In genomic region chr9:118017607-118018122, GRCh38 we compare ENCODE assay signal across 29 cellular contexts.
"Had no signal": no experiment of that assay in that cellular context is flagged by ENCODE, and none has a peak within 500 bp of the region (broad histone marks: within the 10 kb centered on the region; RNA-seq: fewer than 3 reads in every experiment).

No MANE protein-coding gene starts in this region.

- H3K4me3 ChIP-seq: heart right ventricle, hepatocyte, lower lobe of right lung, neural progenitor cell, ovary, right atrium auricular region, skin epidermis, suprapubic skin, thoracic aorta, tibial artery, uterus had no signal

- H3K36me3 Mint-ChIP-seq: naive B cell, natural killer cell, neural progenitor cell had no signal

- H3K27me3 Mint-ChIP-seq: progenitor cell of endocrine pancreas had no signal

- H3K4me3 Mint-ChIP-seq: naive B cell, natural killer cell, nephron progenitor cell, neural progenitor cell had no signal

- H3K36me3 ChIP-seq: heart right ventricle, lower lobe of right lung, neural progenitor cell, ovary, right atrium auricular region, suprapubic skin, thoracic aorta, tibial artery, uterus had no signal

- H3K27ac ChIP-seq: heart right ventricle, hepatocyte, lower lobe of right lung, neural progenitor cell, ovary, right atrium auricular region, skin epidermis, suprapubic skin, thoracic aorta, tibial artery, uterus had no signal

- DNase-seq: heart right ventricle; islet precursor cell; kidney glomerular epithelial cell; left cardiac atrium; left ventricle myocardium superior; lower lobe of right lung; mammary epithelial cell; mesenchymal stem cell; naive B cell; natural killer cell; nephron progenitor cell; ovary; stimulated activated CD4-positive, alpha-beta T cell treated with anti-CD3 and anti-CD28 coated beads, Interleukin-12 subunit alpha, Interleukin-12 subunit beta, amount 100 ng/mL, for 4 hours; stimulated activated CD4-positive, alpha-beta T cell treated with anti-CD3 and anti-CD28 coated beads, Interleukin-15, amount 100 ng/mL, for 24 hours; stimulated activated CD4-positive, alpha-beta T cell treated with anti-CD3 and anti-CD28 coated beads, Interleukin-2, amount 100 ng/mL, for 24 hours; stimulated activated CD4-positive, alpha-beta T cell treated with anti-CD3 and anti-CD28 coated beads, Interleukin-4, amount 100 ng/mL, for 1 hour; stimulated activated naive CD4-positive, alpha-beta T cell treated with Interleukin-2 at 50 U/mL for 16 hours; tibial artery; trophoblast cell; uterus had no signal

- H3K27ac Mint-ChIP-seq: naive B cell, natural killer cell, nephron progenitor cell, neural progenitor cell, progenitor cell of endocrine pancreas had no signal

- H3K4me1 ChIP-seq: heart right ventricle, lower lobe of right lung, neural progenitor cell, right atrium auricular region, suprapubic skin, tibial artery, uterus had no signal

- ATAC-seq: heart right ventricle, left cardiac atrium, left lobe of liver, left ventricle myocardium superior, natural killer cell, sciatic nerve had no signal

- H3K9ac ChIP-seq: neural progenitor cell had no signal

- H3K4me2 ChIP-seq: hepatocyte, neural progenitor cell had no signal

- H3K27me3 ChIP-seq: heart right ventricle, hepatocyte, neural progenitor cell, ovary, right atrium auricular region, suprapubic skin, tibial artery, uterus had no signal

- H3K4me1 Mint-ChIP-seq: naive B cell, natural killer cell, nephron progenitor cell, neural progenitor cell had no signal

- H3K9me3 ChIP-seq: lower lobe of right lung, ovary, right atrium auricular region, suprapubic skin, thoracic aorta, tibial artery, uterus had no signal

- H2AFZ ChIP-seq: hepatocyte, neural progenitor cell had no signal
